In genomic region chr7:143714581-143715459, GRCh38 we compare ENCODE assay signal across 4 cellular contexts. TPM values are rescaled to one million over a fixed set of nuclear protein-coding genes. Genes with fewer than 3 reads are reported as not detected.
"Had no signal": no experiment of that assay in that cellular context is flagged by ENCODE, and none has a peak within 500 bp of the region (broad histone marks: within the 10 kb centered on the region; RNA-seq: fewer than 3 reads in every experiment).

No MANE protein-coding gene starts in this region.

RNA-seq across cellular contexts. Expression of gene CTAGE6, which starts 42.7 kb away (rescaled TPM):
- total RNA-seq: colonic mucosa, left ventricle myocardium inferior, smooth muscle cell had no signal
- polyA plus RNA-seq: neural cell, smooth muscle cell had no signal
